8 cellular contexts compared by ENCODE assay signal in genomic region chr11:4094348-4095291, GRCh38.
DNase-seq lines count a peak whose midpoint lies in the region; ATAC-seq lines count a peak whose summit lies in the region.

Gene RRM1 (plus strand): TSS chr11:4094799. CDS start chr11:4095013, 214 bp downstream.

- peaks cover 6 to 35% (median 25%) of the 10 kb centered on the region in 11 experiments; a peak in 18 of 22 replicates for H3K36me3 ChIP-seq in BLaER1 treated with 17β-estradiol and CSF1 and Interleukin-3, amounts not matched to agents 10 nM and 100 nM

- DNase-seq in NCI-H748 (lab: John Stamatoyannopoulos, UW; ENCODE audit: unreplicated experiment) (peak; percentile 99), dedifferentiated amniotic fluid mesenchymal stem cell (ENCODE audit: extremely low spot score) (peak; percentile 85), left kidney (ENCODE audit: low read depth, low spot score) (peak; percentile 99)
- DNase-seq in activated CD4-positive, alpha-beta T cell treated with anti-CD3 and anti-CD28 coated beads, Interleukin-2, amount 50 U/mL, for 1 hour: peak; percentile 91
- peak; percentile 95 for DNase-seq in stimulated activated CD4-positive, alpha-beta T cell treated with anti-CD3 and anti-CD28 coated beads, Interleukin-2, amount 100 ng/mL, for 24 hours

- H4K20me1 ChIP-seq in BLaER1 treated with 17β-estradiol and CSF1 and Interleukin-3, amounts not matched to agents 10 nM and 100 nM: peaks cover 0 to 8% (median 3%) of the 10 kb centered on the region in 11 experiments; a peak in 8 of 22 replicates

- peak; percentile 96 for ATAC-seq in GM19351 (IDR thresholded peaks at IDR 0.05; ENCODE audit: unreplicated experiment)
- peak; percentile 90 for ATAC-seq in HG03521 (IDR thresholded peaks at IDR 0.05; ENCODE audit: unreplicated experiment)

- H3K27ac ChIP-seq in BLaER1 treated with 17β-estradiol and CSF1 and Interleukin-3, amounts not matched to agents 10 nM and 100 nM: peak within 1 kb of the TSS; percentile 80 to 93 (median 86)

- H3K9ac ChIP-seq in BLaER1 treated with 17β-estradiol and CSF1 and Interleukin-3, amounts not matched to agents 10 nM and 100 nM: peak within 1 kb of the TSS; percentile 82 to 94 (median 89)

- peak within 1 kb of the TSS; percentile 79 to 95 (median 86) for H3K4me2 ChIP-seq in BLaER1 treated with 17β-estradiol and CSF1 and Interleukin-3, amounts not matched to agents 10 nM and 100 nM

- peaks cover 43 to 74% (median 53%) of the 10 kb centered on the region in 10 experiments for H3K4me1 ChIP-seq in BLaER1 treated with 17β-estradiol and CSF1 and Interleukin-3, amounts not matched to agents 10 nM and 100 nM

- H3K9me3 ChIP-seq in BLaER1 treated with 17β-estradiol and CSF1 and Interleukin-3, amounts not matched to agents 10 nM and 100 nM (replicated peaks in 1 of 11): no peaks in the 10 kb centered on the region

- no peaks in the 10 kb centered on the region for H3K27me3 ChIP-seq in BLaER1 treated with 17β-estradiol and CSF1 and Interleukin-3, amounts not matched to agents 10 nM and 100 nM

- peak within 1 kb of the TSS; percentile 63 to 81 (median 74) for H3K4me3 ChIP-seq in BLaER1 treated with 17β-estradiol and CSF1 and Interleukin-3, amounts not matched to agents 10 nM and 100 nM

Comparison
In these comparisons a context has a peak if more than half of its experiments do, and no peak if none do; other contexts are left out.
1. Peak in every context shown above with its lines: DNase-seq, ATAC-seq, H3K4me3 ChIP-seq and H3K27ac ChIP-seq.